7 cellular contexts compared by ENCODE assay signal in genomic region chr11:1652778-1653540, GRCh38. TPM values are rescaled to one million over a fixed set of nuclear protein-coding genes. Genes with fewer than 3 reads are reported as not detected.
A peak's percentile ranks its signal among the peaks of the same experiment; 100 is the strongest.
DNase-seq lines count a peak whose midpoint lies in the region; ATAC-seq and TF ChIP-seq lines count a peak whose summit lies in the region.

No MANE protein-coding gene starts in this region.

- no peaks in the 10 kb centered on the region for H3K27me3 ChIP-seq in MG63

- H3K9me3 ChIP-seq in MG63 = no peaks in the 10 kb centered on the region

- H3K27ac ChIP-seq in caudate nucleus (ENCODE audit: low read depth, low read length) = no peak overlapping the region

- ATAC-seq in GM19463 (IDR thresholded peaks at IDR 0.05; ENCODE audit: unreplicated experiment) = no peak

- TF ChIP-seq CTCF in GM12865 (IDR thresholded peaks at IDR 0.05; ENCODE audit: insufficient read depth, low read depth, low read length, missing control alignments) = peak; percentile 85

- no peak overlapping the region for H3K4me3 ChIP-seq in GM12865 (ENCODE audit: low read depth, low read length)
- H3K4me3 ChIP-seq in MG63 = no peak overlapping the region

- DNase-seq in GM12865 (ENCODE audit: low read depth) (peak; percentile 54), MG63 (peak; percentile 48), caudate nucleus (lab: John Stamatoyannopoulos, UW) (peak in 59 of 61 donors; percentile 11 to 87 (median 60)), kidney tubule cell (ENCODE audit: low spot score) (peak; percentile 48)
- DNase-seq in activated CD4-positive, CD25-positive, alpha-beta regulatory T cell treated with anti-CD3 and anti-CD28 coated beads, Interleukin-2, amount 50 U/mL, for 72 hours = peak; percentile 86
- DNase-seq in stimulated activated CD4-positive, alpha-beta T cell treated with anti-CD3 and anti-CD28 coated beads, Interleukin-4, amount 100 ng/mL, for 1 hour = peak; percentile 78

- H3K36me3 ChIP-seq in MG63 = no peaks in the 10 kb centered on the region

RNA-seq across cellular contexts. Expression of gene KRTAP5-5, which starts 23.4 kb away (rescaled TPM):
- total RNA-seq in MG63 (2014; rRNA removed; shearing (Covaris generic); ENCODE audit: low replicate concordance) = not detected in 2 replicates

RNA-seq across cellular contexts. Expression of gene KRTAP5-4, which starts 31.0 kb away (rescaled TPM):
- total RNA-seq in MG63 (2014; rRNA removed; shearing (Covaris generic); ENCODE audit: low replicate concordance) = not detected in 2 replicates

RNA-seq across cellular contexts. Expression of gene KRTAP5-6, which starts 44.0 kb away (rescaled TPM):
- total RNA-seq in MG63 (2014; rRNA removed; shearing (Covaris generic); ENCODE audit: low replicate concordance) = not detected in 2 replicates

RNA-seq across cellular contexts. Expression of gene KRTAP5-3, which starts 44.7 kb away (rescaled TPM):
- total RNA-seq in MG63 (2014; rRNA removed; shearing (Covaris generic); ENCODE audit: low replicate concordance) = not detected in 2 replicates

RNA-seq across cellular contexts. Expression of gene KRTAP5-2, which starts 54.9 kb away (rescaled TPM):
- not detected in 2 replicates for total RNA-seq in MG63 (2014; rRNA removed; shearing (Covaris generic); ENCODE audit: low replicate concordance)
